ENCODE assay signal across 8 cellular contexts in genomic region chr14:104826197-104826857, GRCh38. TPM values are rescaled to one million over a fixed set of nuclear protein-coding genes. Genes with fewer than 3 reads are reported as not detected.
A peak's percentile ranks its signal among the peaks of the same experiment; 100 is the strongest.
DNase-seq lines count a peak whose midpoint lies in the region; ATAC-seq, FAIRE-seq and TF ChIP-seq lines count a peak whose summit lies in the region.

No MANE protein-coding gene starts in this region.

- WGBS in adrenal gland, 4 donors = 0 to 1% (median 1%) methylated on average over 13 to 50 of the region's 54 CpGs
- WGBS in psoas muscle, 3 donors = 1% methylated on average over 29 to 53 of the region's 54 CpGs

- H3K4me3 ChIP-seq in DOHH2 (ENCODE audit: low read length) (peak overlapping the region; percentile 60), HAP-1 (peak overlapping the region; percentile 40), adrenal gland (peak overlapping the region in 2 of 4 donors; percentile 29 to 68), right atrium auricular region (peak overlapping the region; percentile 54 to 71), psoas muscle (peak overlapping the region; percentile 69)

- no peaks in the 10 kb centered on the region for H3K79me2 ChIP-seq in DOHH2 (ENCODE audit: control insufficient read depth, low read length)

- intact Hi-C loops in adrenal gland (cut with DNase I) (no loop called here), psoas muscle (cut with DNase I) (loop anchor here (1.0 to 2.0 kb wide), 2 partner anchors 58 kb away; no protein-coding TSS in a partner anchor)

- in situ Hi-C loops in HAP-1 (cut with MboI; ENCODE audit: low sequenced_read_pairs) = no loop called here

- H3K4me1 ChIP-seq in DOHH2 (ENCODE audit: control insufficient read depth, low read length) (peaks cover 3% of the 10 kb centered on the region; the same call in 1 of the 2 replicates), HAP-1 (peaks cover 8% of the 10 kb centered on the region; the same call in 1 of the 2 replicates), adrenal gland (replicated peaks in 1 of 2) (peaks cover 14 to 17% of the 10 kb centered on the region in 2 donors), right atrium auricular region (peaks cover 0 to 22% of the 10 kb centered on the region in 2 donors), psoas muscle (peaks cover 4% of the 10 kb centered on the region)

- FAIRE-seq in urothelium cell line (lab: Jason Lieb, UNC) = no peak

- H4K20me1 ChIP-seq in DOHH2 (ENCODE audit: control insufficient read depth, insufficient read depth, low read depth, low read length) = no peaks in the 10 kb centered on the region

- H3K27ac ChIP-seq in DOHH2 (ENCODE audit: low read depth, low read length) (no peak overlapping the region), adrenal gland (peak overlapping the region in 2 of 5 donors; percentile 54 to 64), right atrium auricular region (peak overlapping the region; percentile 41 to 64), psoas muscle (no peak overlapping the region)

- H3K36me3 ChIP-seq in DOHH2 (ENCODE audit: control insufficient read depth, low read length) (no peaks in the 10 kb centered on the region), HAP-1 (replicated peaks) (no peaks in the 10 kb centered on the region), adrenal gland (replicated peaks in 1 of 2) (no peaks in the 10 kb centered on the region), right atrium auricular region (no peaks in the 10 kb centered on the region), psoas muscle (ENCODE audit: insufficient read depth in 1 of 2, low read depth in 1 of 2) (no peaks in the 10 kb centered on the region)

- peak; percentile 73 to 96 for DNase-seq in HAP-1 (ENCODE audit: low spot score in 2 of 2)
- DNase-seq in NCI-H1092 treated with DMSO at 0.1 percent for 48 hours (lab: John Stamatoyannopoulos, UW) = peak; percentile 72
- peak; percentile 86 to 95 (median 92) for DNase-seq in T-helper 1 cell
- DNase-seq in adrenal gland = peak; percentile 84 to 94 (median 90)
- DNase-seq in right atrium auricular region (ENCODE audit: low spot score) = peak; percentile 81
- DNase-seq in psoas muscle = peak; percentile 91 to 94
- DNase-seq in urothelium cell line (ENCODE audit: low spot score) = peak; percentile 85

- H3F3A ChIP-seq in DOHH2 (ENCODE audit: control insufficient read depth, insufficient read depth) = no peaks in the 10 kb centered on the region

- ATAC-seq in psoas muscle = peak; percentile 93 to 96 (median 95)

- TF ChIP-seq POLR2A in adrenal gland (IDR thresholded peaks at IDR 0.05) = no peak

- peak overlapping the region; percentile 62 for H3K4me2 ChIP-seq in DOHH2 (ENCODE audit: low read length)

- H3K9me2 ChIP-seq in DOHH2 (replicated peaks; ENCODE audit: control insufficient read depth, low read length) = no peaks in the 10 kb centered on the region

- H3K27me3 ChIP-seq in DOHH2 (ENCODE audit: control insufficient read depth, low read length) = no peaks in the 10 kb centered on the region
- H3K27me3 ChIP-seq in HAP-1 (ENCODE audit: low read depth) = no peaks in the 10 kb centered on the region
- H3K27me3 ChIP-seq in adrenal gland = no peaks in the 10 kb centered on the region
- no peaks in the 10 kb centered on the region for H3K27me3 ChIP-seq in right atrium auricular region
- H3K27me3 ChIP-seq in psoas muscle (ENCODE audit: insufficient read depth in 3 of 3, low read length in 2 of 3) = peaks cover 0 to 14% (median 4%) of the 10 kb centered on the region in 3 donors

- H3K9me3 ChIP-seq in DOHH2 (ENCODE audit: control insufficient read depth, insufficient read depth, low read length) = peaks cover 4% of the 10 kb centered on the region; the same call in 1 of the 2 replicates
- no peaks in the 10 kb centered on the region for H3K9me3 ChIP-seq in HAP-1
- H3K9me3 ChIP-seq in adrenal gland (replicated peaks in 1 of 3) = no peaks in the 10 kb centered on the region
- no peaks in the 10 kb centered on the region for H3K9me3 ChIP-seq in right atrium auricular region
- H3K9me3 ChIP-seq in psoas muscle = no peaks in the 10 kb centered on the region

- TF ChIP-seq CTCF in DOHH2 (IDR thresholded peaks at IDR 0.05; ENCODE audit: low read depth, low read length, poor library complexity, severe bottlenecking) = peak; percentile 60
- peak; percentile 39 to 88 (median 71) for TF ChIP-seq CTCF in adrenal gland (IDR thresholded peaks at IDR 0.05)
- peak; percentile 88 to 90 for TF ChIP-seq CTCF in right atrium auricular region (IDR thresholded peaks at IDR 0.05)
- TF ChIP-seq CTCF in psoas muscle (IDR thresholded peaks at IDR 0.05) = peak; percentile 77

RNA-seq across cellular contexts. Expression of gene ZBTB42, which starts 25.4 kb away (rescaled TPM):
- total RNA-seq in adrenal gland (10 to 100 TPM in 3 of 8 donors, 1 to 10 TPM in 5; 3.5 to 13.9 (median 9.4) TPM), right atrium auricular region (1 to 10 TPM; 8.5 to 9.0 TPM), psoas muscle (1 to 10 TPM; 4.2 to 7.4 (median 5.8) TPM)
- polyA plus RNA-seq in adrenal gland (1 to 10 TPM; 1.2 to 2.3 (median 1.6) TPM), psoas muscle (1 to 10 TPM; 4.7 to 6.6 (median 6.2) TPM)

RNA-seq across cellular contexts. Expression of gene AKT1, which starts 30.8 kb away (rescaled TPM):
- total RNA-seq in adrenal gland = 100 to 1,000 TPM; 155 to 300 (median 195) TPM
- 100 to 1,000 TPM in 2 of 3 donors, 10 to 100 TPM in 1; 97.5 to 244 (median 230) TPM for polyA plus RNA-seq in adrenal gland
- 10 to 100 TPM; 77.7 to 93.8 TPM for total RNA-seq in right atrium auricular region
- 10 to 100 TPM; 54.9 to 79.3 (median 60.0) TPM for total RNA-seq in psoas muscle
- 100 to 1,000 TPM in 1 of 3 donors, 10 to 100 TPM in 2; 51.9 to 102 (median 62.0) TPM for polyA plus RNA-seq in psoas muscle

RNA-seq across cellular contexts. Expression of gene CEP170B, which starts 38.7 kb away (rescaled TPM):
- total RNA-seq in adrenal gland (10 to 100 TPM; 13.8 to 25.1 (median 19.0) TPM), right atrium auricular region (10 to 100 TPM in 1 of 2 donors, 1 to 10 TPM in 1; 7.9 to 15.1 TPM), psoas muscle (10 to 100 TPM in 1 of 4 donors, 1 to 10 TPM in 3; 6.3 to 15.7 (median 7.7) TPM)
- polyA plus RNA-seq in adrenal gland (10 to 100 TPM in 2 of 3 donors, 1 to 10 TPM in 1; 2.8 to 29.4 (median 13.0) TPM), psoas muscle (1 to 10 TPM; 2.0 to 5.8 (median 3.3) TPM)

Comparison
In these comparisons a context has a peak if more than half of its experiments do, and no peak if none do; other contexts are left out.
1. H3K27ac ChIP-seq: peak in right atrium auricular region (2 of 2); none in DOHH2 (single experiment) and psoas muscle (single experiment).
2. intact Hi-C loops: an anchor here in psoas muscle (1.0 to 2.0 kb wide); none called in adrenal gland.
3. Peak in every context shown above with its lines, with median percentiles within 50 percentile points of each other: CTCF ChIP-seq and DNase-seq.